24 cellular contexts compared by ENCODE assay signal in the genomic region with DNA sequence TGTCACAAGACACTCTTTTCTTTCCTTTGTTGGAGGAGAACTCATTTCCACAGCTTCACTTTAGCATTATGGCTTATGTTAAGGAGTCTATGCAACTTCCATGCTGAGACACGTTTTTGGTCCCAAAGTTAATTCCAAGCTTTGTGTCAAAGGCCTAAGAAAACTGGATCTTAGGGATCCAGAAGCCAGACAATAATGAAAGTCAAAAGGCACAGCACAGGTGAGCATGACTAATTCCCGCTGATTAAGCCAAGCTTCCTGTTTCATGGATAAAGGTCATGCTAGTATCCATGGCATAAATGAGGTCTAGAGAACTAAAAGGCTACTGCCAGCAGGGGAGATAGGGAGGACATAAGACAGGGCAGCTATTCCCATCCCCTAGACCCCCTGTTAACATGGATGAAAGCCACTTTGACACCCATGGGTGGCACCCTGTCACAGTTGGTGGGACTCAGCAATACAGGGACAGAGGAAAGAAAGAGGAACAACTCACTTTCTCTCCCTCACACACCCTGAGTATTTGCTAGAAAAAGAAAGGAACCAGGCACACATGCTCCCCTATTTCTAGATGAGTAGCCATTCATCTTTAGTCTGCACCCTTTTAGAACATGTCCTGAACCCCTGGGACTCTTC.
"Had no signal": no experiment of that assay in that cellular context is flagged by ENCODE, and none has a peak within 500 bp of the region (broad histone marks: within the 10 kb centered on the region; RNA-seq: fewer than 3 reads in every experiment).

No MANE protein-coding gene starts in this region.

- H3K4me3 Mint-ChIP-seq: activated T-cell treated with anti-CD3 and anti-CD28 coated beads, Interleukin-2, amount 50 U/mL, for 24 hours; activated T-helper 17 cell treated with anti-CD3 and anti-CD28 coated beads, Interleukin-2, amount 50 U/mL, for 72 hours; natural killer cell treated with Interleukin-12 subunit alpha and Interleukin-12 subunit beta and Interleukin-15 and Interleukin-18, amount 100 ng/mL, for 72 hours; T-helper 2 cell treated with Interferon-gamma antibody and Interleukin-4, amounts not matched to agents 5 μg/mL and 100 μg/mL, for 36 hours had no signal

- ATAC-seq: activated T-helper 17 cell treated with anti-CD3 and anti-CD28 coated beads, Interleukin-2, amount 50 U/mL, for 72 hours; left cardiac atrium; left ventricle myocardium superior; mucosa of descending colon; natural killer cell treated with Interleukin-12 subunit alpha and Interleukin-12 subunit beta and Interleukin-15 and Interleukin-18, amount 100 ng/mL, for 72 hours; right cardiac atrium had no signal

- H3K4me1 Mint-ChIP-seq: activated T-helper 17 cell treated with anti-CD3 and anti-CD28 coated beads, Interleukin-2, amount 50 U/mL, for 72 hours had no signal

- H3K4me3 ChIP-seq: esophagus muscularis mucosa, mucosa of descending colon, spleen, uterus had no signal

- H3K27me3 ChIP-seq: esophagus muscularis mucosa, spleen, uterus had no signal

- H3K9me3 Mint-ChIP-seq: natural killer cell treated with Interleukin-12 subunit alpha and Interleukin-12 subunit beta and Interleukin-15 and Interleukin-18, amount 100 ng/mL, for 72 hours had no signal

- DNase-seq: activated CD4-positive, alpha-beta T cell treated with anti-CD3 and anti-CD28 coated beads for 4 hours; activated CD4-positive, alpha-beta T cell treated with anti-CD3 and anti-CD28 coated beads, Interleukin-2, amount 50 U/mL, for 4 hours; activated CD4-positive, CD25-positive, alpha-beta regulatory T cell; activated CD8-positive, alpha-beta memory T cell treated with anti-CD3 and anti-CD28 coated beads, Interleukin-2, amount 50 U/mL, for 4 hours; activated gamma-delta T cell treated with Interleukin-2 at 50 U/mL for 16 hours; activated naive CD4-positive, alpha-beta T cell treated with anti-CD3 and anti-CD28 coated beads, Interleukin-2, amount 50 U/mL, for 16 hours; activated T-cell treated with anti-CD3 and anti-CD28 coated beads, Interleukin-2, amount 50 U/mL, for 24 hours; amniotic stem cell; caudate nucleus; foreskin melanocyte; left cardiac atrium; left ventricle myocardium superior; mucosa of descending colon; posterior cingulate gyrus; right cardiac atrium; spleen; stimulated activated CD4-positive, alpha-beta T cell treated with anti-CD3 and anti-CD28 coated beads, Interleukin-2, amount 100 ng/mL, for 48 hours; stimulated activated naive CD4-positive, alpha-beta T cell treated with Interleukin-2 at 50 U/mL for 16 hours; trophoblast cell; uterus had no signal

- H3K9me3 ChIP-seq: uterus had no signal

- H3K27me3 Mint-ChIP-seq: activated T-cell treated with anti-CD3 and anti-CD28 coated beads, Interleukin-2, amount 50 U/mL, for 24 hours; activated T-helper 17 cell treated with anti-CD3 and anti-CD28 coated beads, Interleukin-2, amount 50 U/mL, for 72 hours; natural killer cell treated with Interleukin-12 subunit alpha and Interleukin-12 subunit beta and Interleukin-15 and Interleukin-18, amount 100 ng/mL, for 72 hours had no signal

- H3K27ac ChIP-seq: esophagus muscularis mucosa, spleen, uterus had no signal

- H3K27ac Mint-ChIP-seq: activated T-cell treated with anti-CD3 and anti-CD28 coated beads, Interleukin-2, amount 50 U/mL, for 24 hours; activated T-helper 17 cell treated with anti-CD3 and anti-CD28 coated beads, Interleukin-2, amount 50 U/mL, for 72 hours; natural killer cell treated with Interleukin-12 subunit alpha and Interleukin-12 subunit beta and Interleukin-15 and Interleukin-18, amount 100 ng/mL, for 72 hours; T-helper 2 cell treated with Interferon-gamma antibody and Interleukin-4, amounts not matched to agents 5 μg/mL and 100 μg/mL, for 36 hours had no signal

- H3K36me3 ChIP-seq: esophagus muscularis mucosa, spleen, uterus had no signal

- H3K4me1 ChIP-seq: esophagus muscularis mucosa, spleen, uterus had no signal
